ENCODE assay signal across 23 cellular contexts in genomic region chr14:78705989-78706388, GRCh38.
"Had no signal": no experiment of that assay in that cellular context is flagged by ENCODE, and none has a peak within 500 bp of the region (broad histone marks: within the 10 kb centered on the region; RNA-seq: fewer than 3 reads in every experiment).

No MANE protein-coding gene starts in this region.

- H3K27me3 ChIP-seq: esophagus squamous epithelium, neural progenitor cell, ovary, spleen, tibial artery, upper lobe of right lung, vagina had no signal

- H3K9ac ChIP-seq: neural progenitor cell had no signal

- H3K9me3 ChIP-seq: esophagus squamous epithelium, ovary, spleen, tibial artery, upper lobe of right lung, vagina had no signal

- H3K27ac ChIP-seq: epithelial cell of prostate, esophagus squamous epithelium, neural progenitor cell, ovary, spleen, tibial artery, upper lobe of right lung, vagina had no signal

- ATAC-seq: effector memory CD8-positive, alpha-beta T cell; left cardiac atrium; naive thymus-derived CD8-positive, alpha-beta T cell; sciatic nerve; stimulated activated memory B cell treated with anti-CD40 and anti-IgM and Interleukin-4, amounts not matched to agents 10 μg/mL and 1 μg/mL and 100 μg/mL, for 72 hours; upper lobe of right lung had no signal

- FAIRE-seq: keratinocyte had no signal

- H3K4me3 ChIP-seq: esophagus squamous epithelium, neural progenitor cell, ovary, spleen, tibial artery, upper lobe of right lung, vagina had no signal

- H3K36me3 ChIP-seq: esophagus squamous epithelium, neural progenitor cell, ovary, spleen, tibial artery, upper lobe of right lung, vagina had no signal

- H3K4me2 ChIP-seq: neural progenitor cell had no signal

- H3K36me3 Mint-ChIP-seq: immature natural killer cell; naive thymus-derived CD8-positive, alpha-beta T cell; neural progenitor cell; stimulated activated memory B cell treated with anti-CD40 and anti-IgM and Interleukin-4, amounts not matched to agents 10 μg/mL and 1 μg/mL and 100 μg/mL, for 72 hours had no signal

- DNase-seq: effector memory CD8-positive, alpha-beta T cell; esophagus squamous epithelium; foreskin fibroblast; immature natural killer cell; left cardiac atrium; naive thymus-derived CD8-positive, alpha-beta T cell; nucleus accumbens; ovary; spleen; stimulated activated CD4-positive, alpha-beta T cell treated with anti-CD3 and anti-CD28 coated beads, Interleukin-15, amount 100 ng/mL, for 24 hours; stimulated activated CD4-positive, alpha-beta T cell treated with anti-CD3 and anti-CD28 coated beads, Interleukin-1b, Interleukin-23, amount 100 ng/mL, for 48 hours; stimulated activated CD4-positive, alpha-beta T cell treated with anti-CD3 and anti-CD28 coated beads, Interleukin-4, amount 100 ng/mL, for 24 hours; tibial artery; upper lobe of right lung had no signal

- H3K4me3 Mint-ChIP-seq: dendritic cell treated with granulocyte-macrophage colony-stimulating factor and Interleukin-4, amounts not matched to agents 40 ng/mL and 50 ng/mL, for 4 days; effector memory CD8-positive, alpha-beta T cell; immature natural killer cell; naive thymus-derived CD8-positive, alpha-beta T cell; neural progenitor cell; stimulated activated memory B cell treated with anti-CD40 and anti-IgM and Interleukin-4, amounts not matched to agents 10 μg/mL and 1 μg/mL and 100 μg/mL, for 72 hours; stimulated activated naive CD8-positive, alpha-beta T cell treated with anti-CD3 and anti-CD28 coated beads, Interleukin-15, Interleukin-2, amounts not matched to agents 100 ng/mL and 50 ng/mL, for 24 hours had no signal

- H3K27me3 Mint-ChIP-seq: dendritic cell treated with granulocyte-macrophage colony-stimulating factor and Interleukin-4, amounts not matched to agents 40 ng/mL and 50 ng/mL, for 4 days; effector memory CD8-positive, alpha-beta T cell; stimulated activated memory B cell treated with anti-CD40 and anti-IgM and Interleukin-4, amounts not matched to agents 10 μg/mL and 1 μg/mL and 100 μg/mL, for 72 hours; stimulated activated naive CD8-positive, alpha-beta T cell treated with anti-CD3 and anti-CD28 coated beads, Interleukin-15, Interleukin-2, amounts not matched to agents 100 ng/mL and 50 ng/mL, for 24 hours had no signal

- H3K4me1 ChIP-seq: esophagus squamous epithelium, spleen, upper lobe of right lung, vagina had no signal

- H3K4me1 Mint-ChIP-seq: immature natural killer cell; naive thymus-derived CD8-positive, alpha-beta T cell; stimulated activated memory B cell treated with anti-CD40 and anti-IgM and Interleukin-4, amounts not matched to agents 10 μg/mL and 1 μg/mL and 100 μg/mL, for 72 hours had no signal

- H3K9me3 Mint-ChIP-seq: dendritic cell treated with granulocyte-macrophage colony-stimulating factor and Interleukin-4, amounts not matched to agents 40 ng/mL and 50 ng/mL, for 4 days; neural progenitor cell; stimulated activated memory B cell treated with anti-CD40 and anti-IgM and Interleukin-4, amounts not matched to agents 10 μg/mL and 1 μg/mL and 100 μg/mL, for 72 hours; stimulated activated naive CD8-positive, alpha-beta T cell treated with anti-CD3 and anti-CD28 coated beads, Interleukin-15, Interleukin-2, amounts not matched to agents 100 ng/mL and 50 ng/mL, for 24 hours had no signal

- H3K27ac Mint-ChIP-seq: dendritic cell treated with granulocyte-macrophage colony-stimulating factor and Interleukin-4, amounts not matched to agents 40 ng/mL and 50 ng/mL, for 4 days; effector memory CD8-positive, alpha-beta T cell; immature natural killer cell; naive thymus-derived CD8-positive, alpha-beta T cell; neural progenitor cell; progenitor cell of endocrine pancreas; stimulated activated memory B cell treated with anti-CD40 and anti-IgM and Interleukin-4, amounts not matched to agents 10 μg/mL and 1 μg/mL and 100 μg/mL, for 72 hours; stimulated activated naive CD8-positive, alpha-beta T cell treated with anti-CD3 and anti-CD28 coated beads, Interleukin-15, Interleukin-2, amounts not matched to agents 100 ng/mL and 50 ng/mL, for 24 hours had no signal

- H2AFZ ChIP-seq: neural progenitor cell had no signal
